In the genomic region with DNA sequence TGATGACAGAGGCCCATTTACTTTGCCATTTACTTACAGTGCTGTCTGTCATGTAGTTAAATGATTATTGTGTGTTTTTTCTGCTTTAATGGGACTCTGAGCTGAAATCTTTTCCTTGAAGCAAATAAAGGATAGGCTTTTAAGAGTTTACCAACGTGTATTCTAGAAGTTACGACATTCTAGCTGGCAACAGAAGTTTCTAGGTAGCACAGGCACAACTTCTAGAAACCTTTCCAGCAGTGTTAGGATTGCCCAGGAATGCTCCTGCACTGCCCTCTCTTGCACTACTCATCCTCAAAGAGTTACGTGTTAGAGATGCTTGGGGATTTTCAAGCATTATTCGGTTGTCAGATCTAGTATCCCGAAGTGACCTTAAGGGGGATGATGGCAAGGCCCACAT, we compare ENCODE assay signal across 15 cellular contexts. TPM values are rescaled to one million over a fixed set of nuclear protein-coding genes. Genes with fewer than 3 reads are reported as not detected.
A peak's percentile ranks its signal among the peaks of the same experiment; 100 is the strongest.
DNase-seq lines count a peak whose midpoint lies in the region; ATAC-seq and TF ChIP-seq lines count a peak whose summit lies in the region.
"Had no signal": no experiment of that assay in that cellular context is flagged by ENCODE, and none has a peak within 500 bp of the region (broad histone marks: within the 10 kb centered on the region; RNA-seq: fewer than 3 reads in every experiment).

No MANE protein-coding gene starts in this region.

- H2BK120ac ChIP-seq in trophoblast cell (ENCODE audit: insufficient read depth, low read length, poor library complexity): no peak overlapping the region

- H3K27ac Mint-ChIP-seq in osteocyte (ENCODE audit: unreplicated experiment): no peak overlapping the region
- H3K27ac Mint-ChIP-seq: B cell; CD8-positive, alpha-beta T cell; GM23338; IgD-negative memory B cell had no signal

- no peaks in the 10 kb centered on the region for H3K79me2 ChIP-seq in trophoblast cell (ENCODE audit: control insufficient read depth, insufficient read depth, low read length, poor library complexity)

- H3K36me3 ChIP-seq in trophoblast cell (ENCODE audit: control insufficient read depth in 1 of 2, insufficient read depth in 2 of 2, low read length in 2 of 2) (peaks cover 21 to 24% of the 10 kb centered on the region in 2 experiments), upper lobe of right lung (peaks cover 90% of the 10 kb centered on the region)

- no peak overlapping the region for H3K23ac ChIP-seq in trophoblast cell (ENCODE audit: low read length)

- H3K4me2 ChIP-seq in trophoblast cell (ENCODE audit: low read length): no peak overlapping the region
- H3K4me2 ChIP-seq: BLaER1 treated with 17β-estradiol and CSF1 and Interleukin-3, amounts not matched to agents 10 nM and 100 nM; GM23338 had no signal

- no CpG with 5 or more reads among the region's 5 CpGs for WGBS in trophoblast cell (ENCODE audit: extremely low coverage, insufficient coverage, insufficient read length)

- H3K4me3 Mint-ChIP-seq in osteocyte (ENCODE audit: unreplicated experiment): no peak overlapping the region
- H3K4me3 Mint-ChIP-seq: B cell; CD8-positive, alpha-beta T cell; GM23338; IgD-negative memory B cell had no signal

- H2AFZ ChIP-seq in trophoblast cell (ENCODE audit: insufficient read depth, low read length, poor library complexity): no peak overlapping the region
- H2AFZ ChIP-seq: GM23338 had no signal

- H3K27me3 ChIP-seq in trophoblast cell (ENCODE audit: insufficient read depth, low read length): no peaks in the 10 kb centered on the region
- no peaks in the 10 kb centered on the region for H3K27me3 ChIP-seq in upper lobe of right lung
- H3K27me3 ChIP-seq: BLaER1 treated with 17β-estradiol and CSF1 and Interleukin-3, amounts not matched to agents 10 nM and 100 nM had no signal

- no peak overlapping the region for H4K91ac ChIP-seq in trophoblast cell (ENCODE audit: low read depth, low read length)

- H4K12ac ChIP-seq in trophoblast cell (ENCODE audit: low read depth, low read length): no peak overlapping the region

- no peak overlapping the region for H3K14ac ChIP-seq in trophoblast cell (ENCODE audit: low read length)

- peak; percentile 71 for ATAC-seq in upper lobe of right lung
- ATAC-seq: CD8-positive, alpha-beta T cell; GM23338; HepG2 had no signal

- H3K18ac ChIP-seq in trophoblast cell (ENCODE audit: low read length): no peak overlapping the region

- H3K4me1 ChIP-seq in trophoblast cell (ENCODE audit: control insufficient read depth in 1 of 2, insufficient read depth in 2 of 2, low read length in 2 of 2) (no peaks in the 10 kb centered on the region), upper lobe of right lung (no peaks in the 10 kb centered on the region)

- H3K36me3 Mint-ChIP-seq in osteocyte (ENCODE audit: unreplicated experiment): peaks cover 42% of the 10 kb centered on the region

- intact Hi-C loops in upper lobe of right lung (cut with DNase I): no loop called here

- H3K9me3 ChIP-seq in trophoblast cell (ENCODE audit: insufficient read depth, low read depth, low read length) (no peaks in the 10 kb centered on the region), upper lobe of right lung (no peaks in the 10 kb centered on the region)
- H3K9me3 ChIP-seq: BLaER1 treated with 17β-estradiol and CSF1 and Interleukin-3, amounts not matched to agents 10 nM and 100 nM had no signal

- peak overlapping the region; percentile 75 for H3K27ac ChIP-seq in VCaP
- no peak overlapping the region for H3K27ac ChIP-seq in trophoblast cell (ENCODE audit: low read depth, low read length)
- H3K27ac ChIP-seq in upper lobe of right lung: no peak overlapping the region
- no peak overlapping the region for H3K27ac ChIP-seq in caudate nucleus (ENCODE audit: low read depth, low read length)
- H3K27ac ChIP-seq: BLaER1 treated with 17β-estradiol and CSF1 and Interleukin-3, amounts not matched to agents 10 nM and 100 nM had no signal

- no peaks in the 10 kb centered on the region for H3K79me1 ChIP-seq in trophoblast cell (ENCODE audit: low read length)

- peak overlapping the region; percentile 48 for H3K9ac ChIP-seq in trophoblast cell (ENCODE audit: low read length)
- H3K9ac ChIP-seq: BLaER1 treated with 17β-estradiol and CSF1 and Interleukin-3, amounts not matched to agents 10 nM and 100 nM had no signal

- H3K9me3 Mint-ChIP-seq in osteocyte (ENCODE audit: unreplicated experiment): no peaks in the 10 kb centered on the region
- H3K9me3 Mint-ChIP-seq: CD8-positive, alpha-beta T cell; GM23338; IgD-negative memory B cell had no signal

- no peak overlapping the region for H2BK5ac ChIP-seq in trophoblast cell (ENCODE audit: low read depth, low read length, poor library complexity)

- no peak overlapping the region for H3K4me3 ChIP-seq in LNCaP clone FGC (ENCODE audit: low read depth, low read length)
- H3K4me3 ChIP-seq in trophoblast cell (ENCODE audit: low read depth, low read length): no peak overlapping the region
- H3K4me3 ChIP-seq in upper lobe of right lung: no peak overlapping the region
- H3K4me3 ChIP-seq: BLaER1 treated with 17β-estradiol and CSF1 and Interleukin-3, amounts not matched to agents 10 nM and 100 nM; GM23338 had no signal

- no peak overlapping the region for H2AK5ac ChIP-seq in trophoblast cell (ENCODE audit: low read length)

- peaks cover 2% of the 10 kb centered on the region for H3K4me1 Mint-ChIP-seq in osteocyte (ENCODE audit: unreplicated experiment)
- H3K4me1 Mint-ChIP-seq: B cell, IgD-negative memory B cell had no signal

- DNase-seq in LNCaP clone FGC (ENCODE audit: low read depth) (peak; percentile 63), trophoblast cell (peak; percentile 50), upper lobe of right lung (no peak), SIG-M5 (lab: John Stamatoyannopoulos, UW) (no peak), osteocyte (ENCODE audit: extremely low spot score, unreplicated experiment) (no peak), caudate nucleus (lab: John Stamatoyannopoulos, UW) (no peak)
- DNase-seq: CD8-positive, alpha-beta T cell; DMS 273 treated with DMSO at 0.1 percent for 48 hours; HCEC 1CT had no signal

- H4K8ac ChIP-seq in trophoblast cell (ENCODE audit: low read depth, low read length): no peak overlapping the region

- H3K27me3 Mint-ChIP-seq in osteocyte (ENCODE audit: unreplicated experiment): no peaks in the 10 kb centered on the region
- H3K27me3 Mint-ChIP-seq: B cell, IgD-negative memory B cell had no signal

- no peak overlapping the region for H3K4ac ChIP-seq in trophoblast cell (ENCODE audit: low read depth, low read length)

- no peak overlapping the region for H2BK12ac ChIP-seq in trophoblast cell (ENCODE audit: low read length)

- TF ChIP-seq CTCF in LNCaP clone FGC (IDR thresholded peaks at IDR 0.05; ENCODE audit: control insufficient read depth, extremely low read depth, insufficient read depth) (0 out of 2 replicates have a peak, but pooled peaks have one; percentile 13), VCaP (conservative IDR thresholded peaks at IDR 0.05) (no peak), upper lobe of right lung (IDR thresholded peaks at IDR 0.05) (no peak), osteocyte (IDR thresholded peaks at IDR 0.05) (no peak)

RNA-seq across cellular contexts. Expression of gene TMEM236, which starts 42.5 kb away (rescaled TPM):
- 0.56 and 0.61 TPM in 2 replicates for polyA plus RNA-seq in trophoblast cell (2013)
- 5.0 TPM for total RNA-seq in upper lobe of right lung
- 0.08 and 0.11 TPM in 2 replicates for total RNA-seq in osteocyte
- total RNA-seq: CD8-positive, alpha-beta T cell had no signal
- polyA plus RNA-seq: IgD-negative memory B cell had no signal

Comparison
In these comparisons a context has a peak if more than half of its experiments do, and no peak if none do; other contexts are left out.
1. DNase-seq: peak in LNCaP clone FGC (single experiment) and trophoblast cell (2 of 2); none in upper lobe of right lung (single experiment), SIG-M5 (single experiment), osteocyte (single experiment) and caudate nucleus (0 of 61).